17 cellular contexts compared by ENCODE assay signal in the genomic region with DNA sequence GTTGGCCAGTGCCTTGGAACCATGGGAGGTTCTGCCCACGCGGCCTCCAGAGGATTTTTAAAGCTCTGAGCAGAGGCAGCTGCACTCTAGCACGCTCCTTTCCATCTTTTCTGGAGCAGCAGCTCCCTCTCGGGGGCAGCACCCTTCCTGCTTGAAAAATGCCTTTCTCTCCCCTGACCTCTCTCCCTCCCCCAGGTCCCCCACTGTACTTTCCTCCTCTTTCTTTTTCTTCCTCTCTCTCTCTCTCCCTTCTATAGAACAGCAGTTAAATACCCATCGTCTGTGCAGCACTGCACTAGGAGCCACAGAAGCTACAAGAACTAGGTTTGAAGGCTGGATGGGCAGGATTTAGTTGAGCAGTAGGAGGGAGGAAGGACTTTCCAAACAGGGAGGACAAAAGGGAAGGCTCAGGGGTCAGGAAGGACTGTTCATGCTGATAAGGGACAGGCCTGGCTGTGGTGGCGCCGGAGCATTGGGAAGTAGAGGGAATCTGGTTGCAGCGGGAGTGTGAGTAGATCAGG. TPM values are rescaled to one million over a fixed set of nuclear protein-coding genes. Genes with fewer than 3 reads are reported as not detected.
DNase-seq lines count a peak whose midpoint lies in the region; ATAC-seq, FAIRE-seq and TF ChIP-seq lines count a peak whose summit lies in the region.
"Had no signal": no experiment of that assay in that cellular context is flagged by ENCODE, and none has a peak within 500 bp of the region (broad histone marks: within the 10 kb centered on the region; RNA-seq: fewer than 3 reads in every experiment).

No MANE protein-coding gene starts in this region.

- no peaks in the 10 kb centered on the region for H3K79me2 ChIP-seq in DOHH2 (ENCODE audit: control insufficient read depth, low read length)
- no peaks in the 10 kb centered on the region for H3K79me2 ChIP-seq in osteoblast (ENCODE audit: insufficient read depth, low read length)

- no peaks in the 10 kb centered on the region for H3K9me2 ChIP-seq in DOHH2 (replicated peaks; ENCODE audit: control insufficient read depth, low read length)

- H3K9me3 ChIP-seq in DOHH2 (ENCODE audit: control insufficient read depth, insufficient read depth, low read length) (no peaks in the 10 kb centered on the region), osteoblast (ENCODE audit: low read depth, low read length) (no peaks in the 10 kb centered on the region)
- H3K9me3 ChIP-seq: body of pancreas, Peyer's patch, thyroid gland had no signal

- H2AFZ ChIP-seq in osteoblast (ENCODE audit: low read length): no peak overlapping the region

- peak; percentile 72 for DNase-seq in UCSD-AML1 (lab: John Stamatoyannopoulos, UW; ENCODE audit: unreplicated experiment)
- peak; percentile 48 for DNase-seq in left cardiac atrium
- DNase-seq in osteoblast (ENCODE audit: insufficient read length, low spot score, missing footprints): no peak
- no peak for DNase-seq in activated CD4-positive, alpha-beta T cell treated with anti-CD3 and anti-CD28 coated beads, Interleukin-2, amount 10 ng/mL, durations not matched to agents 7 days and 5 days
- no peak for DNase-seq in GM12891 (ENCODE audit: insufficient read length, low spot score)
- DNase-seq in hippocampal formation (lab: John Stamatoyannopoulos, UW): no peak
- no peak for DNase-seq in activated T-cell treated with anti-CD3 and anti-CD28 coated beads, Interleukin-2, amount 50 U/mL, for 48 hours
- DNase-seq: activated CD4-positive, alpha-beta T cell treated with anti-CD3 and anti-CD28 coated beads, Interleukin-2, amount 50 U/mL, for 48 hours; body of pancreas; NCI-H1092 treated with DMSO at 0.1 percent for 48 hours; NCI-H446 treated with DMSO at 0.1 percent for 48 hours; occipital lobe; Peyer's patch; thyroid gland had no signal

- no peaks in the 10 kb centered on the region for H3K4me1 ChIP-seq in DOHH2 (ENCODE audit: control insufficient read depth, low read length)
- H3K4me1 ChIP-seq in osteoblast (ENCODE audit: insufficient read depth, low read length): peaks cover 22% of the 10 kb centered on the region

- H4K20me1 ChIP-seq in DOHH2 (ENCODE audit: control insufficient read depth, insufficient read depth, low read depth, low read length) (no peaks in the 10 kb centered on the region; the same call in 1 of the 2 replicates), osteoblast (ENCODE audit: insufficient read depth, low read length) (no peaks in the 10 kb centered on the region)

- no peaks in the 10 kb centered on the region for H3F3A ChIP-seq in DOHH2 (ENCODE audit: control insufficient read depth, insufficient read depth)

- no peak overlapping the region for H3K4me2 ChIP-seq in DOHH2 (ENCODE audit: low read length)
- H3K4me2 ChIP-seq in osteoblast (ENCODE audit: insufficient read depth, low read length): no peak overlapping the region

- no peaks in the 10 kb centered on the region for H3K36me3 Mint-ChIP-seq in activated CD4-positive, alpha-beta T cell treated with anti-CD3 and anti-CD28 coated beads, Interleukin-2, amount 10 ng/mL, durations not matched to agents 7 days and 5 days (ENCODE audit: low read depth)

- CTCF ChIA-PET in activated CD4-positive, alpha-beta T cell treated with anti-CD3 and anti-CD28 coated beads, Interleukin-2, amount 10 ng/mL, durations not matched to agents 7 days and 5 days (lab: Charles Lee): interaction anchor here (0.7 to 1.3 kb wide), 3 partner anchors 11 to 21 kb away, joined by 3 to 5 read pairs (median 4); no protein-coding TSS in a partner anchor

- intact Hi-C loops in left cardiac atrium (cut with DNase I): no loop called here

- no peak overlapping the region for H3K4me3 ChIP-seq in DOHH2 (ENCODE audit: low read length)
- H3K4me3 ChIP-seq in osteoblast (ENCODE audit: insufficient read depth, low read length): no peak overlapping the region
- H3K4me3 ChIP-seq: body of pancreas, Peyer's patch, thyroid gland had no signal

- no peak overlapping the region for H3K27ac Mint-ChIP-seq in activated CD4-positive, alpha-beta T cell treated with anti-CD3 and anti-CD28 coated beads, Interleukin-2, amount 10 ng/mL, durations not matched to agents 7 days and 5 days
- H3K27ac Mint-ChIP-seq: T-helper 1 cell treated with Interleukin-12 subunit alpha and Interleukin-12 subunit beta and Interleukin-4 antibody, amounts not matched to agents 30 μg/mL and 1 μg/mL, for 36 hours had no signal

- peaks cover 13% of the 10 kb centered on the region for H3K27me3 ChIP-seq in DOHH2 (ENCODE audit: control insufficient read depth, low read length)
- no peaks in the 10 kb centered on the region for H3K27me3 ChIP-seq in osteoblast (ENCODE audit: insufficient read depth, low read length)
- H3K27me3 ChIP-seq: body of pancreas, Peyer's patch, thyroid gland had no signal

- POLR2A ChIA-PET in activated CD4-positive, alpha-beta T cell treated with anti-CD3 and anti-CD28 coated beads, Interleukin-2, amount 10 ng/mL, durations not matched to agents 7 days and 5 days (lab: Charles Lee): no interaction called here

- peak; percentile 11 for TF ChIP-seq CTCF in DOHH2 (IDR thresholded peaks at IDR 0.05; ENCODE audit: low read depth, low read length, poor library complexity, severe bottlenecking)
- TF ChIP-seq CTCF in osteoblast (IDR thresholded peaks at IDR 0.05; ENCODE audit: extremely low read depth, low read depth, low read length): peak; percentile 44

- H3K27ac ChIP-seq in DOHH2 (ENCODE audit: low read depth, low read length) (no peak overlapping the region), osteoblast (ENCODE audit: low read depth, low read length) (no peak overlapping the region)
- H3K27ac ChIP-seq: body of pancreas, Peyer's patch, thyroid gland had no signal

- no peak for TF ChIP-seq POLR2A in GM12891 (IDR thresholded peaks at IDR 0.05; ENCODE audit: low read depth, low read length)

- peaks cover 11% of the 10 kb centered on the region for H3K4me1 Mint-ChIP-seq in activated CD4-positive, alpha-beta T cell treated with anti-CD3 and anti-CD28 coated beads, Interleukin-2, amount 10 ng/mL, durations not matched to agents 7 days and 5 days

- no peak overlapping the region for H3K4me3 Mint-ChIP-seq in activated CD4-positive, alpha-beta T cell treated with anti-CD3 and anti-CD28 coated beads, Interleukin-2, amount 10 ng/mL, durations not matched to agents 7 days and 5 days
- H3K4me3 Mint-ChIP-seq: T-helper 1 cell treated with Interleukin-12 subunit alpha and Interleukin-12 subunit beta and Interleukin-4 antibody, amounts not matched to agents 30 μg/mL and 1 μg/mL, for 36 hours had no signal

- no peaks in the 10 kb centered on the region for H3K9me3 Mint-ChIP-seq in activated CD4-positive, alpha-beta T cell treated with anti-CD3 and anti-CD28 coated beads, Interleukin-2, amount 10 ng/mL, durations not matched to agents 7 days and 5 days
- H3K9me3 Mint-ChIP-seq: T-helper 1 cell treated with Interleukin-12 subunit alpha and Interleukin-12 subunit beta and Interleukin-4 antibody, amounts not matched to agents 30 μg/mL and 1 μg/mL, for 36 hours had no signal

- H3K36me3 ChIP-seq in DOHH2 (ENCODE audit: control insufficient read depth, low read length) (no peaks in the 10 kb centered on the region), osteoblast (ENCODE audit: insufficient read depth, low read length) (no peaks in the 10 kb centered on the region)
- H3K36me3 ChIP-seq: Peyer's patch, thyroid gland had no signal

- peak in 1 of 2 donors; percentile 4 for ATAC-seq in left cardiac atrium
- ATAC-seq: body of pancreas, left lobe of liver had no signal

- peaks cover 2% of the 10 kb centered on the region for H3K27me3 Mint-ChIP-seq in activated CD4-positive, alpha-beta T cell treated with anti-CD3 and anti-CD28 coated beads, Interleukin-2, amount 10 ng/mL, durations not matched to agents 7 days and 5 days

- no peak for FAIRE-seq in GM12891 (lab: Jason Lieb, UNC)

TF ChIP-seq in GM12891, 5 proteins besides CTCF, POLR2A, EP300 and RAD21:
- TF ChIP-seq POLR2AphosphoS5 (IDR thresholded peaks at IDR 0.05; ENCODE audit: low read depth, low read length) (no peak), PAX5 (IDR thresholded peaks at IDR 0.05; ENCODE audit: insufficient read depth, low read length, severe bottlenecking) (no peak), POU2F2 (IDR thresholded peaks at IDR 0.05; ENCODE audit: low read depth, low read length) (no peak), SPI1 (IDR thresholded peaks at IDR 0.05; ENCODE audit: low read depth, low read length) (no peak), TAF1 (IDR thresholded peaks at IDR 0.05; ENCODE audit: low read depth, low read length) (no peak)

RNA-seq across cellular contexts. Expression of gene ALPK3, which starts 4.4 kb away (rescaled TPM):
- total RNA-seq in left cardiac atrium: 10 to 100 TPM; 59.9 to 75.7 TPM
- total RNA-seq in osteoblast: 0.36 and 0.59 TPM in 2 replicates
- under 1 TPM; 0.15 to 0.27 TPM for total RNA-seq in activated CD4-positive, alpha-beta T cell treated with anti-CD3 and anti-CD28 coated beads, Interleukin-2, amount 10 ng/mL, durations not matched to agents 7 days and 5 days
- polyA plus RNA-seq in GM12891 (2012; ENCODE audit: low read depth, missing spikeins): 0.03 TPM

Comparison
In these comparisons a context has a peak if more than half of its experiments do, and no peak if none do; other contexts are left out.
1. DNase-seq: peak in UCSD-AML1 (single experiment) and left cardiac atrium (single experiment); none in osteoblast (single experiment), activated CD4-positive, alpha-beta T cell treated with anti-CD3 and anti-CD28 coated beads, Interleukin-2, amount 10 ng/mL, durations not matched to agents 7 days and 5 days (single experiment), GM12891 (single experiment), hippocampal formation (0 of 2) and activated T-cell treated with anti-CD3 and anti-CD28 coated beads, Interleukin-2, amount 50 U/mL, for 48 hours (0 of 2).
2. RNA of gene ALPK3, which starts 4.4 kb away (total RNA-seq): 59.9 to 75.7 TPM in left cardiac atrium; 0.36 to 0.59 TPM in osteoblast and 0.15 to 0.27 TPM in activated CD4-positive, alpha-beta T cell treated with anti-CD3 and anti-CD28 coated beads, Interleukin-2, amount 10 ng/mL, durations not matched to agents 7 days and 5 days; every median in the first group is over 10 times any median in the second.